Comparison of ENCODE assay signal across 14 cellular contexts in the genomic region with DNA sequence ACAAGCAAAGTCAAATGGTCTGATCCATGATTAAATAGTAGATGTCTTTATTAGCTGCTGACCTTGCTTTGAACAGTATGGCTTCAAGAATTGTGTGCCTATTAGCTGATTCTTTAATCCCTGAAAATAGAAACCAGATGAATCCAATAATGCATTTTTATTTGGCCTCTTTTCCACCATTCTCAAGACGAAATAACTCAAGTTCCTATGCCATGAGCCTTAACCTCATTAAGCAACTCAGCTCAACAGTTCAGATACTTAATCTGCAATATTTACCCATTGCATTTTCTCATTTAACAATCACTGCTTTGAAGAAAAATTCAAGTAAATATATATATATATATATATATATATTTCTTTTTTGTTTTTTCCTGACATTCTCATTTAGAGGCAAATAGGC.
"Had no signal": no experiment of that assay in that cellular context is flagged by ENCODE, and none has a peak within 500 bp of the region (broad histone marks: within the 10 kb centered on the region; RNA-seq: fewer than 3 reads in every experiment).

No MANE protein-coding gene starts in this region.

- DNase-seq: activated B cell treated with CpG ODN at 0.5 μM for 24 hours; activated CD4-positive, alpha-beta T cell treated with anti-CD3 and anti-CD28 coated beads, Interleukin-2, amount 10 ng/mL, durations not matched to agents 24 days and 14 days; activated CD8-positive, alpha-beta memory T cell treated with anti-CD3 and anti-CD28 coated beads for 24 hours; activated naive CD4-positive, alpha-beta T cell treated with anti-CD3 and anti-CD28 coated beads, Interleukin-2, amount 50 U/mL, for 16 hours; activated T-cell treated with anti-CD3 and anti-CD28 coated beads for 4 hours; amniotic stem cell; cerebellar nuclear complex; dermis blood vessel endothelial cell; kidney; mesendoderm; nephron progenitor cell; thyroid gland had no signal

- ATAC-seq: stimulated activated effector memory CD8-positive, alpha-beta T cell treated with anti-CD3 and anti-CD28 coated beads, Interleukin-12 subunit alpha, Interleukin-12 subunit beta, amount 100 ng/mL, for 72 hours had no signal

- H3K4me2 ChIP-seq: hepatocyte had no signal

- H3K27me3 ChIP-seq: hepatocyte, thyroid gland had no signal

- H3K4me1 ChIP-seq: thyroid gland had no signal

- H3K79me2 ChIP-seq: hepatocyte had no signal

- H3K27ac ChIP-seq: hepatocyte, thyroid gland had no signal

- H3K4me3 ChIP-seq: hepatocyte, thyroid gland had no signal

- H3K36me3 ChIP-seq: thyroid gland had no signal

- H2AFZ ChIP-seq: hepatocyte had no signal

- H3K9me3 ChIP-seq: thyroid gland had no signal
